In the genomic region with DNA sequence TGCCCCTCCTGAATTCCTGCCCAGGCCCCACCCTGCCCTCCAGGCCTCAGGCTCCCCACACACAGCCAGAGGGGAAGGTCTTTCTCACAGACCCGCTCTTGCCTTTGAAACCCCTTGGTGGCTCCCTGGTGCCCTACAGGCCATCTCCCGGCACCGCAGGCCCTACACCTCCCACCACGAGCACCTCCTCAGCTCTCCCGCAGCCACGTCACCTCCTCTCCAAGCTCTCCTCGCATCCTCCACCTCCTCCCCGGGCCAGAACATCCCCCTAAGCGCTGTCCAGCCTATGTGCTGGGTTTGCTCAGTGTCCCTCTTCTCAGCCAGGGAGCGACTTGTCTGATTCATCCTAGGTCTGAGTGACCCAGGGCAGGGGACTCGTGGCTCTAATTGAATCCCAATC, we compare ENCODE assay signal across 19 cellular contexts.
DNase-seq lines count a peak whose midpoint lies in the region; ATAC-seq and TF ChIP-seq lines count a peak whose summit lies in the region.
"Had no signal": no experiment of that assay in that cellular context is flagged by ENCODE, and none has a peak within 500 bp of the region (broad histone marks: within the 10 kb centered on the region; RNA-seq: fewer than 3 reads in every experiment).

No MANE protein-coding gene starts in this region.

- TF ChIP-seq POLR2A in upper lobe of left lung (IDR thresholded peaks at IDR 0.05) = no peak

- H3K4me1 ChIP-seq in upper lobe of left lung = peaks cover 0 to 24% (median 11%) of the 10 kb centered on the region in 4 donors

- ATAC-seq in upper lobe of left lung (ENCODE audit: low FRiP score in 2 of 2) = no peak
- ATAC-seq: esophagus mucosa had no signal

- DNase-seq in NCI-H1694 (lab: John Stamatoyannopoulos, UW) (peak; percentile 6), NCI-H1694 treated with DMSO at 0.1 percent for 48 hours (lab: John Stamatoyannopoulos, UW) (no peak), NAMALWA (ENCODE audit: low spot score) (peak; percentile 17), dermis blood vessel endothelial cell (peak; percentile 11), retinal pigment epithelial cell (ENCODE audit: low read depth) (no peak), superior temporal gyrus (ENCODE audit: extremely low spot score) (no peak), upper lobe of left lung (no peak), NCI-H2196 treated with DMSO at 0.1 percent for 48 hours (lab: John Stamatoyannopoulos, UW; ENCODE audit: unreplicated experiment) (no peak)
- DNase-seq: activated B cell treated with CpG ODN at 0.5 μM for 24 hours; activated effector memory CD4-positive, alpha-beta T cell treated with Interleukin-2 at 50 U/mL for 16 hours; CD4-positive, alpha-beta memory T cell; cortex of kidney; mucosa of descending colon; NCI-H1436; NCI-H524; stimulated activated CD4-positive, alpha-beta T cell treated with anti-CD3 and anti-CD28 coated beads, Interleukin-4, amount 100 ng/mL, for 4 hours; tibial artery had no signal

- no peaks in the 10 kb centered on the region for H3K27me3 ChIP-seq in upper lobe of left lung
- H3K27me3 ChIP-seq: ovary, tibial artery had no signal

- peak; percentile 7 for TF ChIP-seq CTCF in retinal pigment epithelial cell (conservative IDR thresholded peaks at IDR 0.05; ENCODE audit: low read depth, low read length)
- TF ChIP-seq CTCF in upper lobe of left lung (IDR thresholded peaks at IDR 0.05) = no peak

- H3K27ac ChIP-seq in upper lobe of left lung = no peak overlapping the region
- H3K27ac ChIP-seq: ovary had no signal

- no peaks in the 10 kb centered on the region for H3K9me3 ChIP-seq in upper lobe of left lung
- H3K9me3 ChIP-seq: mucosa of descending colon, ovary, tibial artery had no signal

- no peaks in the 10 kb centered on the region for H3K36me3 ChIP-seq in upper lobe of left lung
- H3K36me3 ChIP-seq: ovary, tibial artery had no signal

- H3K4me3 ChIP-seq in retinal pigment epithelial cell (ENCODE audit: low read length) (no peak overlapping the region), upper lobe of left lung (no peak overlapping the region)
- H3K4me3 ChIP-seq: mucosa of descending colon, ovary, tibial artery had no signal

- TF ChIP-seq EP300 in upper lobe of left lung (IDR thresholded peaks at IDR 0.05) = no peak

- WGBS in upper lobe of left lung, 2 donors = 77 to 85% methylated on average over 10 to 11 of the region's 11 CpGs

Comparison
In these comparisons a context has a peak if more than half of its experiments do, and no peak if none do; other contexts are left out.
1. DNase-seq: peak in NCI-H1694 (single experiment), NAMALWA (single experiment) and dermis blood vessel endothelial cell (single experiment); none in NCI-H1694 treated with DMSO at 0.1 percent for 48 hours (single experiment), retinal pigment epithelial cell (single experiment), superior temporal gyrus (single experiment), upper lobe of left lung (0 of 2) and NCI-H2196 treated with DMSO at 0.1 percent for 48 hours (single experiment).